Comparison of ENCODE assay signal across 11 cellular contexts in the genomic region with DNA sequence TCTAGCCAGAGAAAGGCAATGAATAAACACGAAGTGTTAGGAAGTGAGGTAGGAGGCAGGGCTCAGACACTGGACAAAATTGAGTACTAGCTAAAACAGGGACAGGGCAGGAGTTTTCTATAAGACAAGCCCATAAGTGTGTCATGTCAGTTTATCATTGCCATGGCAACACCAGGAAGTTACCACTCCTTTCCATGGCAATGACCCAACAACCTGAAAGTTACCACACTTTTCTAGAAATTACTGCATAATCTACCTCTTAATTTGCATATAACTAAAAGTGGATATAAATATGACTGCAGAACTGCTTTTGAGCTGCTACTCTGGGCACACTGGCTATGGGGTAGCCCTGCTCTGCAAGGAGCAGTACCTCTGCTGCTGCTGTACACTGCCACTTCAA.
DNase-seq lines count a peak whose midpoint lies in the region; ATAC-seq and TF ChIP-seq lines count a peak whose summit lies in the region.
"Had no signal": no experiment of that assay in that cellular context is flagged by ENCODE, and none has a peak within 500 bp of the region (broad histone marks: within the 10 kb centered on the region; RNA-seq: fewer than 3 reads in every experiment).

No MANE protein-coding gene starts in this region.

- peak; percentile 88 for ATAC-seq in GM18517 (IDR thresholded peaks at IDR 0.05; ENCODE audit: unreplicated experiment)
- peak; percentile 79 for ATAC-seq in GM21381 (IDR thresholded peaks at IDR 0.05; ENCODE audit: unreplicated experiment)
- ATAC-seq in HG03066 (IDR thresholded peaks at IDR 0.05; ENCODE audit: low read depth, unreplicated experiment), result peak; percentile 89
- peak; percentile 33; the same call in 1 of the 3 replicates for ATAC-seq in RWPE2 (ENCODE audit: low read depth)
- ATAC-seq in T-cell (replicated peaks in 1 of 4), result no peak
- ATAC-seq: CD8-positive, alpha-beta T cell had no signal

- H3K27ac ChIP-seq in RWPE2 (ENCODE audit: poor library complexity, severe bottlenecking), result no peak overlapping the region
- H3K27ac ChIP-seq: vagina had no signal

- H3K27me3 ChIP-seq in RWPE2 (ENCODE audit: insufficient read depth, poor library complexity, severe bottlenecking), result peaks cover 6% of the 10 kb centered on the region
- H3K27me3 ChIP-seq: vagina had no signal

- DNase-seq in RWPE2 (ENCODE audit: low spot score) (no peak), T-cell (no peak), DMS153 treated with DMSO at 0.1 percent for 48 hours (lab: John Stamatoyannopoulos, UW; ENCODE audit: unreplicated experiment) (no peak), NCI-H187 (lab: John Stamatoyannopoulos, UW) (no peak)
- no peak for DNase-seq in activated T-helper 1 cell treated with anti-CD3 and anti-CD28 coated beads, Interleukin-12 subunit alpha, Interleukin-12 subunit beta, Interleukin-2, Interleukin-4 antibody, amounts not matched to agents 30 ng/mL and 10 ng/mL and 1 ng/mL, durations not matched to agents 14 hours and 24 hours and 36 hours (ENCODE audit: low spot score)
- DNase-seq: CD8-positive, alpha-beta T cell had no signal

- no peaks in the 10 kb centered on the region for H3K27me3 Mint-ChIP-seq in T-cell
- no peaks in the 10 kb centered on the region for H3K27me3 Mint-ChIP-seq in activated T-helper 1 cell treated with anti-CD3 and anti-CD28 coated beads, Interleukin-12 subunit alpha, Interleukin-12 subunit beta, Interleukin-2, Interleukin-4 antibody, amounts not matched to agents 30 ng/mL and 10 ng/mL and 1 ng/mL, durations not matched to agents 14 hours and 24 hours and 36 hours (ENCODE audit: insufficient read depth)
- H3K27me3 Mint-ChIP-seq: activated naive CD4-positive, alpha-beta T cell treated with anti-CD3 and anti-CD28 coated beads, Interleukin-2, amount 50 U/mL, for 24 hours had no signal

- no peak overlapping the region for H3K4me3 ChIP-seq in RWPE2 (ENCODE audit: severe bottlenecking)
- H3K4me3 ChIP-seq: vagina had no signal

- H3K4me3 Mint-ChIP-seq in T-cell, result no peak overlapping the region
- no peak overlapping the region for H3K4me3 Mint-ChIP-seq in activated T-helper 1 cell treated with anti-CD3 and anti-CD28 coated beads, Interleukin-12 subunit alpha, Interleukin-12 subunit beta, Interleukin-2, Interleukin-4 antibody, amounts not matched to agents 30 ng/mL and 10 ng/mL and 1 ng/mL, durations not matched to agents 14 hours and 24 hours and 36 hours
- H3K4me3 Mint-ChIP-seq: activated naive CD4-positive, alpha-beta T cell treated with anti-CD3 and anti-CD28 coated beads, Interleukin-2, amount 50 U/mL, for 24 hours; CD8-positive, alpha-beta T cell had no signal

- no peaks in the 10 kb centered on the region for H3K4me1 ChIP-seq in RWPE2 (ENCODE audit: insufficient read depth, poor library complexity, severe bottlenecking)
- H3K4me1 ChIP-seq: vagina had no signal

- TF ChIP-seq CTCF in RWPE2 (IDR thresholded peaks at IDR 0.05; ENCODE audit: poor library complexity, severe bottlenecking), result no peak

- no peaks in the 10 kb centered on the region for H3K36me3 ChIP-seq in RWPE2 (ENCODE audit: low read depth)
- H3K36me3 ChIP-seq: vagina had no signal

- POLR2A ChIA-PET in T-cell (lab: Charles Lee), result no interaction called here

- no peak overlapping the region for H3K27ac Mint-ChIP-seq in T-cell
- no peak overlapping the region for H3K27ac Mint-ChIP-seq in activated T-helper 1 cell treated with anti-CD3 and anti-CD28 coated beads, Interleukin-12 subunit alpha, Interleukin-12 subunit beta, Interleukin-2, Interleukin-4 antibody, amounts not matched to agents 30 ng/mL and 10 ng/mL and 1 ng/mL, durations not matched to agents 14 hours and 24 hours and 36 hours
- H3K27ac Mint-ChIP-seq: activated naive CD4-positive, alpha-beta T cell treated with anti-CD3 and anti-CD28 coated beads, Interleukin-2, amount 50 U/mL, for 24 hours; CD8-positive, alpha-beta T cell had no signal

- peaks cover 0 to 3% (median 0%) of the 10 kb centered on the region in 3 donors for H3K9me3 Mint-ChIP-seq in T-cell
- H3K9me3 Mint-ChIP-seq in activated T-helper 1 cell treated with anti-CD3 and anti-CD28 coated beads, Interleukin-12 subunit alpha, Interleukin-12 subunit beta, Interleukin-2, Interleukin-4 antibody, amounts not matched to agents 30 ng/mL and 10 ng/mL and 1 ng/mL, durations not matched to agents 14 hours and 24 hours and 36 hours, result no peaks in the 10 kb centered on the region
- H3K9me3 Mint-ChIP-seq: activated naive CD4-positive, alpha-beta T cell treated with anti-CD3 and anti-CD28 coated beads, Interleukin-2, amount 50 U/mL, for 24 hours had no signal

- H3K36me3 Mint-ChIP-seq in T-cell, result no peaks in the 10 kb centered on the region
- H3K36me3 Mint-ChIP-seq in activated T-helper 1 cell treated with anti-CD3 and anti-CD28 coated beads, Interleukin-12 subunit alpha, Interleukin-12 subunit beta, Interleukin-2, Interleukin-4 antibody, amounts not matched to agents 30 ng/mL and 10 ng/mL and 1 ng/mL, durations not matched to agents 14 hours and 24 hours and 36 hours (ENCODE audit: low read depth), result no peaks in the 10 kb centered on the region
- H3K36me3 Mint-ChIP-seq: activated naive CD4-positive, alpha-beta T cell treated with anti-CD3 and anti-CD28 coated beads, Interleukin-2, amount 50 U/mL, for 24 hours; CD8-positive, alpha-beta T cell had no signal

- CTCF ChIA-PET in T-cell (lab: Charles Lee), result no interaction called here

- no peaks in the 10 kb centered on the region for H3K4me1 Mint-ChIP-seq in T-cell
- H3K4me1 Mint-ChIP-seq in activated T-helper 1 cell treated with anti-CD3 and anti-CD28 coated beads, Interleukin-12 subunit alpha, Interleukin-12 subunit beta, Interleukin-2, Interleukin-4 antibody, amounts not matched to agents 30 ng/mL and 10 ng/mL and 1 ng/mL, durations not matched to agents 14 hours and 24 hours and 36 hours (ENCODE audit: low read depth), result no peaks in the 10 kb centered on the region
- H3K4me1 Mint-ChIP-seq: activated naive CD4-positive, alpha-beta T cell treated with anti-CD3 and anti-CD28 coated beads, Interleukin-2, amount 50 U/mL, for 24 hours had no signal

- H3K9me3 ChIP-seq in RWPE2 (ENCODE audit: severe bottlenecking), result no peaks in the 10 kb centered on the region
- H3K9me3 ChIP-seq: vagina had no signal

- intact Hi-C loops in activated T-helper 1 cell treated with anti-CD3 and anti-CD28 coated beads, Interleukin-12 subunit alpha, Interleukin-12 subunit beta, Interleukin-2, Interleukin-4 antibody, amounts not matched to agents 30 ng/mL and 10 ng/mL and 1 ng/mL, durations not matched to agents 14 hours and 24 hours and 36 hours (cut with micrococcal nuclease), result no loop called here

Comparison
In these comparisons a context has a peak if more than half of its experiments do, and no peak if none do; other contexts are left out.
1. ATAC-seq: peak in GM18517 (single experiment), GM21381 (single experiment), HG03066 (single experiment) and RWPE2 (single experiment); none in T-cell (0 of 4).